Comparison of ENCODE assay signal across 1 cellular context in genomic region chr2:9071584-9072124, GRCh38.
TF ChIP-seq lines count a peak whose summit lies in the region.

No MANE protein-coding gene starts in this region.

TF ChIP-seq in IMR-90, 13 proteins besides CTCF, POLR2A, EP300 and RAD21:
- TF ChIP-seq ELK1 (IDR thresholded peaks at IDR 0.05; ENCODE audit: borderline replicate concordance, low read depth, low read length) (no peak), MAZ (IDR thresholded peaks at IDR 0.05; ENCODE audit: borderline replicate concordance, low read depth, low read length) (no peak), RFX5 (IDR thresholded peaks at IDR 0.05; ENCODE audit: low read depth, low read length) (no peak), MAFK (IDR thresholded peaks at IDR 0.05; ENCODE audit: low read depth, low read length) (no peak), USF2 (IDR thresholded peaks at IDR 0.05; ENCODE audit: low read depth, low read length) (no peak), MXI1 (IDR thresholded peaks at IDR 0.05; ENCODE audit: borderline replicate concordance, low read depth, low read length) (no peak), CHD1 (IDR thresholded peaks at IDR 0.05; ENCODE audit: low read depth, low read length) (no peak), RCOR1 (IDR thresholded peaks at IDR 0.05; ENCODE audit: insufficient replicate concordance, low read length) (no peak)
